ENCODE assay signal across 8 cellular contexts in the genomic region with DNA sequence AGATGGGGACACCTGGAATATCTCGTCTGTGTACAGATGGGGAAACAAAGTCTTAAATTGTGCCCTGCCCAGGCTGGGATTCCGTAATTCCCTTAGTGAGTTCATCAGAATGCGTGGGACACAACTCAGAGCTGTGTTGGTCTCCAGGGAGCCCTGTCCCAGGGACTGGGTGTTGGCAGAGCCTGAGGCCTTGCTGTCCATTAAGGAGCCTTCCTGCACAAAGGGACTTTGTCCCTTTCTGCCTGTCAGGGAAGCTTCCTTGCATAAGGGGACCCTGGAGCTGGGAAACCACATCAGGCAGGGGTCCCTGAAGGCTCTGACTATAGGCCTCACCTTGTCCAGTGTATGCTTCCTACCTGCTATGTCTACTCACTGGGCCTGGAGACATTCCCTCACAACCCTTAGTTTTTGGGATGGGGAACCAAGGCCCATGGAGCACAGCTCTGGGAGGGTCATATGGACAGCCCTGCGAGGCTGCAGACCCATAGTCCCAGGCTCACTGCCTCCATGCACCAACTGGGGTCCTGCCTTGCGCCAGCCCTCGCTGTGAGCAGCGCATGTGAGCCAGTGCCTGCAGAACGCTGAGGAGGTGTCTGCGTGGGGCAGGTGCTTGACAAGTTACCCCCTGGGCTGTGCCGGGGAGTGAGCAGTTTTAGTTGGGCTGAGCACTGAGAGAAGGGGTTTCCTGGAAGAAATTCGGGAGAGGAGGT. TPM values are rescaled to one million over a fixed set of nuclear protein-coding genes. Genes with fewer than 3 reads are reported as not detected.
DNase-seq lines count a peak whose midpoint lies in the region; ATAC-seq, FAIRE-seq and TF ChIP-seq lines count a peak whose summit lies in the region.

No MANE protein-coding gene starts in this region.

- H3K9ac ChIP-seq in MM.1S (ENCODE audit: low read length): no peak overlapping the region

- H3F3A ChIP-seq in MM.1S (ENCODE audit: insufficient read depth, low read length): peaks cover 25% of the 10 kb centered on the region

- POLR2A ChIA-PET in A549 (lab: Yijun Ruan, JAX): interaction anchor here (0.6 to 1.6 kb wide), 2 partner anchors 22 to 74 kb away, joined by 3 to 5 read pairs; no protein-coding TSS in a partner anchor
- POLR2A ChIA-PET in naive thymus-derived CD4-positive, alpha-beta T cell (lab: Charles Lee): interaction anchor here (0.5 to 6.4 kb wide), 14 partner anchors 9 to 134 kb away, joined by 3 to 60 read pairs (median 4); no protein-coding TSS in a partner anchor

- H3K27me3 ChIP-seq in MM.1S (replicated peaks; ENCODE audit: insufficient read depth, low read length): no peaks in the 10 kb centered on the region
- no peaks in the 10 kb centered on the region for H3K27me3 ChIP-seq in dorsolateral prefrontal cortex
- no peaks in the 10 kb centered on the region for H3K27me3 ChIP-seq in naive thymus-derived CD4-positive, alpha-beta T cell (ENCODE audit: control insufficient read depth in 2 of 2, insufficient read depth in 2 of 2, low read length in 2 of 2)

- CTCF ChIA-PET in A549 (lab: Yijun Ruan, JAX): interaction anchor here (0.9 to 4.4 kb wide), 8 partner anchors 10 to 205 kb away, joined by 3 to 47 read pairs (median 4); no protein-coding TSS in a partner anchor
- CTCF ChIA-PET in naive thymus-derived CD4-positive, alpha-beta T cell (lab: Charles Lee): interaction anchor here (0.7 to 1.5 kb wide), 5 partner anchors 10 to 113 kb away, joined by 3 to 4 read pairs (median 3); no protein-coding TSS in a partner anchor

- no peaks in the 10 kb centered on the region for H3K27me3 Mint-ChIP-seq in naive thymus-derived CD4-positive, alpha-beta T cell

- H3K27ac Mint-ChIP-seq in naive thymus-derived CD4-positive, alpha-beta T cell: peak overlapping the region; percentile 82 to 96 (median 90)

- TF ChIP-seq RAD21 in A549 (conservative IDR thresholded peaks at IDR 0.05 in 1 of 2, IDR thresholded peaks at IDR 0.05 in 1 of 2): no peak

- intact Hi-C loops in dorsolateral prefrontal cortex (cut with DNase I): loop anchor here (2.0 to 10.0 kb wide), 7 partner anchors 35 to 470 kb away; partner anchors contain the start of genes FAM120A (in 2 of the 2), FAM120AOS (in 2 of the 2) and NINJ1 (in 1 of the 2)
- intact Hi-C loops in naive thymus-derived CD4-positive, alpha-beta T cell (cut with micrococcal nuclease): loop anchor here (2.0 to 10.0 kb wide), 6 partner anchors 141 to 980 kb away; partner anchors contain the start of genes CENPP (in 1 of the 2), NOL8 (in 1 of the 2), SPTLC1 (in 1 of the 2) and ZNF484 (in 1 of the 2)

- H3K9me3 Mint-ChIP-seq in naive thymus-derived CD4-positive, alpha-beta T cell: peaks cover 0 to 2% (median 0%) of the 10 kb centered on the region in 11 donors

- no peaks in the 10 kb centered on the region for H4K20me1 ChIP-seq in MM.1S (ENCODE audit: insufficient read depth, low read length)

- no peaks in the 10 kb centered on the region for H3K9me2 ChIP-seq in MM.1S (replicated peaks; ENCODE audit: insufficient read depth, low read length)

- TF ChIP-seq CTCF in A549 (IDR thresholded peaks at IDR 0.05) (no peak), MM.1S (IDR thresholded peaks at IDR 0.05; ENCODE audit: low read length) (no peak), dorsolateral prefrontal cortex (IDR thresholded peaks at IDR 0.05 in 54 of 56, conservative IDR thresholded peaks at IDR 0.05 in 2 of 56; ENCODE audit: low read depth in 1 of 56, partially characterized antibody in 56 of 56) (no peak)

- H3K4me2 ChIP-seq in A549: peak overlapping the region; percentile 95
- peak overlapping the region; percentile 89; the same call in 1 of the 2 replicates for H3K4me2 ChIP-seq in MM.1S (ENCODE audit: low read depth, low read length)

- peaks cover 63% of the 10 kb centered on the region for H3K79me2 ChIP-seq in MM.1S (ENCODE audit: low read length)

- H3K4me1 ChIP-seq in A549 (peaks cover 47% of the 10 kb centered on the region), MM.1S (ENCODE audit: low read length) (peaks cover 33% of the 10 kb centered on the region)
- H3K4me1 ChIP-seq in naive thymus-derived CD4-positive, alpha-beta T cell (ENCODE audit: control insufficient read depth in 2 of 2, insufficient read depth in 2 of 2, low read length in 2 of 2): peaks cover 46 to 58% of the 10 kb centered on the region in 2 donors

- DNase-seq in A549 (ENCODE audit: low read depth in 1 of 2, low spot score in 1 of 2) (no peak), MM.1S (no peak), dorsolateral prefrontal cortex (peak in 3 of 10 donors; percentile 48 to 52 (median 49)), DMS53 (lab: John Stamatoyannopoulos, UW) (no peak), retina (no peak)
- DNase-seq in naive thymus-derived CD4-positive, alpha-beta T cell: no peak

- H2AFZ ChIP-seq in MM.1S (ENCODE audit: low read length): no peak overlapping the region

- H3K9me3 ChIP-seq in A549 (0 out of 3 replicates have a peak, but pooled peaks cover 3% of the 10 kb centered on the region), MM.1S (replicated peaks; ENCODE audit: insufficient read depth, low read length) (no peaks in the 10 kb centered on the region)
- H3K9me3 ChIP-seq in naive thymus-derived CD4-positive, alpha-beta T cell (ENCODE audit: control insufficient read depth in 2 of 3, low read length in 3 of 3): no peaks in the 10 kb centered on the region

- no peaks in the 10 kb centered on the region for H3K36me3 ChIP-seq in MM.1S (replicated peaks; ENCODE audit: insufficient read depth, low read length)
- no peaks in the 10 kb centered on the region for H3K36me3 ChIP-seq in naive thymus-derived CD4-positive, alpha-beta T cell (ENCODE audit: control insufficient read depth in 2 of 3, insufficient read depth in 3 of 3, low read length in 3 of 3)

- H3K4me3 ChIP-seq in A549 (peak overlapping the region; percentile 88), MM.1S (ENCODE audit: low read length) (no peak overlapping the region; the same call in 1 of the 2 replicates), dorsolateral prefrontal cortex (peak overlapping the region; percentile 72 to 100 (median 95))
- peak overlapping the region; percentile 71 for H3K4me3 ChIP-seq in naive thymus-derived CD4-positive, alpha-beta T cell (ENCODE audit: low read length)

- no peak for TF ChIP-seq EP300 in A549 (IDR thresholded peaks at IDR 0.05)

- peaks cover 46 to 75% (median 63%) of the 10 kb centered on the region in 7 donors for H3K4me1 Mint-ChIP-seq in naive thymus-derived CD4-positive, alpha-beta T cell

- TF ChIP-seq POLR2A in A549 (IDR thresholded peaks at IDR 0.05; ENCODE audit: low read length): no peak

- H3K27ac ChIP-seq in A549 (peak overlapping the region; percentile 88 to 99), MM.1S (ENCODE audit: low read length) (no peak overlapping the region), dorsolateral prefrontal cortex (peak overlapping the region; percentile 39 to 97 (median 92))
- H3K27ac ChIP-seq in naive thymus-derived CD4-positive, alpha-beta T cell (ENCODE audit: low read depth, low read length): peak overlapping the region; percentile 93

- no peak for FAIRE-seq in A549 (lab: Jason Lieb, UNC)

- H3K36me3 Mint-ChIP-seq in naive thymus-derived CD4-positive, alpha-beta T cell: peaks cover 0 to 18% (median 4%) of the 10 kb centered on the region in 5 donors

- ATAC-seq in A549 (no peak), HG02798 (IDR thresholded peaks at IDR 0.05; ENCODE audit: poor library complexity, unreplicated experiment) (no peak), HG03460 (IDR thresholded peaks at IDR 0.05; ENCODE audit: unreplicated experiment) (no peak)
- no peak for ATAC-seq in naive thymus-derived CD4-positive, alpha-beta T cell

- peak overlapping the region; percentile 83 to 95 (median 90) for H3K4me3 Mint-ChIP-seq in naive thymus-derived CD4-positive, alpha-beta T cell

- WGBS in A549 (ENCODE audit: missing lambda C conversion rate): 52% methylated on average over 5 of the region's 11 CpGs

TF ChIP-seq in A549, 52 proteins besides CTCF, POLR2A, EP300 and RAD21 (continues in another document):
- no peak for TF ChIP-seq MYC (IDR thresholded peaks at IDR 0.05; ENCODE audit: borderline replicate concordance, low read length)
- TF ChIP-seq SREBF2 (IDR thresholded peaks at IDR 0.05): no peak
- no peak for TF ChIP-seq SMC3 (IDR thresholded peaks at IDR 0.05)

RNA-seq across cellular contexts. Expression of gene CARD19, which starts 1.6 kb away (rescaled TPM):
- 27.6 and 36.0 TPM in 2 replicates for polyA plus RNA-seq in A549 (2011; rRNA removed)
- 108 and 125 TPM in 2 replicates for polyA plus RNA-seq in A549 (2012; cell fraction: cytosol; rRNA removed)
- 124 and 150 TPM in 2 replicates for polyA plus RNA-seq in A549 (2012; cell fraction: nucleus; rRNA removed)
- polyA plus RNA-seq in A549 (2017; fragmentation: RNase III; extraction: RNeasy Plus Mini Kit Qiagen cat#74134 plus additional on column Dnase treatment): 30.3 to 34.5 TPM (median 33.2 TPM) in 3 replicates
- polyA minus RNA-seq in A549 (2011; rRNA and poly(A)+ RNA removed): 20.2 and 23.0 TPM in 2 replicates
- 10 to 100 TPM; 22.5 to 60.7 (median 38.7) TPM for total RNA-seq in dorsolateral prefrontal cortex
- 10 to 100 TPM; 43.0 to 90.0 (median 54.1) TPM for total RNA-seq in naive thymus-derived CD4-positive, alpha-beta T cell
- 10 to 100 TPM; 59.2 to 75.6 TPM for polyA plus RNA-seq in naive thymus-derived CD4-positive, alpha-beta T cell

RNA-seq across cellular contexts. Expression of gene NINJ1, which starts 36.4 kb away (rescaled TPM):
- polyA plus RNA-seq in A549 (2011; rRNA removed) (27.0 and 37.9 TPM in 2 replicates), A549 (2017; fragmentation: RNase III; extraction: RNeasy Plus Mini Kit Qiagen cat#74134 plus additional on column Dnase treatment) (60.4 to 69.6 TPM (median 62.0 TPM) in 3 replicates)
- 54.7 and 84.0 TPM in 2 replicates for polyA plus RNA-seq in A549 (2012; cell fraction: cytosol; rRNA removed)
- polyA plus RNA-seq in A549 (2012; cell fraction: nucleus; rRNA removed): 42.3 and 55.7 TPM in 2 replicates
- polyA minus RNA-seq in A549 (2011; rRNA and poly(A)+ RNA removed): 16.0 and 23.0 TPM in 2 replicates
- total RNA-seq in dorsolateral prefrontal cortex: 10 to 100 TPM; 22.7 to 61.9 (median 33.5) TPM
- total RNA-seq in naive thymus-derived CD4-positive, alpha-beta T cell: 100 to 1,000 TPM in 2 of 5 experiments, 10 to 100 TPM in 3; 30.7 to 163 (median 64.7) TPM
- 100 to 1,000 TPM; 113 to 133 TPM for polyA plus RNA-seq in naive thymus-derived CD4-positive, alpha-beta T cell

RNA-seq across cellular contexts. Expression of gene SUSD3, which starts 39.1 kb away (rescaled TPM):
- polyA plus RNA-seq in A549 (2011; rRNA removed): 0.27 and 0.66 TPM in 2 replicates
- polyA plus RNA-seq in A549 (2012; cell fraction: cytosol; rRNA removed): 1.3 and 1.9 TPM in 2 replicates
- polyA plus RNA-seq in A549 (2012; cell fraction: nucleus; rRNA removed): 1.7 TPM in 2 replicates
- 0.34 to 0.46 TPM (median 0.42 TPM) in 3 replicates for polyA plus RNA-seq in A549 (2017; fragmentation: RNase III; extraction: RNeasy Plus Mini Kit Qiagen cat#74134 plus additional on column Dnase treatment)
- polyA minus RNA-seq in A549 (2011; rRNA and poly(A)+ RNA removed): 0.25 TPM in 1 of 2 replicates, not detected in the other
- 1 to 10 TPM in 108 of 120 experiments, under 1 TPM in 8, not detected in 4; 0.60 to 8.7 (median 2.7) TPM for total RNA-seq in dorsolateral prefrontal cortex
- 10 to 100 TPM; 62.8 to 83.5 (median 68.7) TPM for total RNA-seq in naive thymus-derived CD4-positive, alpha-beta T cell
- 100 to 1,000 TPM; 186 to 315 TPM for polyA plus RNA-seq in naive thymus-derived CD4-positive, alpha-beta T cell

Comparison
In these comparisons a context has a peak if more than half of its experiments do, and no peak if none do; other contexts are left out.
1. RNA of gene SUSD3, which starts 39.1 kb away (total RNA-seq): 62.8 to 83.5 TPM in naive thymus-derived CD4-positive, alpha-beta T cell; 0.60 to 8.7 TPM in dorsolateral prefrontal cortex; every median in the first group is over 4 times any median in the second.